ENCODE assay signal across 2 cellular contexts in genomic region chr4:170051402-170051801, GRCh38.
TF ChIP-seq lines count a peak whose summit lies in the region.

No MANE protein-coding gene starts in this region.

TF ChIP-seq in HepG2, 621 proteins besides CTCF, POLR2A, EP300 and RAD21 (continues in another document):
- no peak for TF ChIP-seq ZMYM4 (CRISPR knock-in tag; IDR thresholded peaks at IDR 0.05)
- TF ChIP-seq CBX2 (IDR thresholded peaks at IDR 0.05; ENCODE audit: low read depth, low read length): no peak
- TF ChIP-seq CBX2 (CRISPR knock-in tag; IDR thresholded peaks at IDR 0.05; ENCODE audit: low read depth): no peak
- no peak for TF ChIP-seq SPEN (CRISPR knock-in tag; IDR thresholded peaks at IDR 0.05; ENCODE audit: low read depth)
- TF ChIP-seq E2F5 (CRISPR knock-in tag; conservative IDR thresholded peaks at IDR 0.05): no peak
- TF ChIP-seq PBX3 (CRISPR knock-in tag; IDR thresholded peaks at IDR 0.05; ENCODE audit: borderline replicate concordance): no peak
- no peak for TF ChIP-seq ARNTL (CRISPR knock-in tag; IDR thresholded peaks at IDR 0.05)
- no peak for TF ChIP-seq REST (IDR thresholded peaks at IDR 0.05; ENCODE audit: borderline replicate concordance in 1 of 2, low read depth in 1 of 2, low read length in 2 of 2)
- TF ChIP-seq SOX6 (IDR thresholded peaks at IDR 0.05): no peak
- no peak for TF ChIP-seq SOX6 (CRISPR knock-in tag; IDR thresholded peaks at IDR 0.05)
- no peak for TF ChIP-seq MYC (CRISPR knock-in tag; IDR thresholded peaks at IDR 0.05; ENCODE audit: borderline replicate concordance)
- no peak for TF ChIP-seq SNAPC2 (CRISPR knock-in tag; IDR thresholded peaks at IDR 0.05)
- no peak for TF ChIP-seq ZNF770 (CRISPR knock-in tag; IDR thresholded peaks at IDR 0.05)
- TF ChIP-seq HNF1A (IDR thresholded peaks at IDR 0.05; ENCODE audit: low read depth): no peak
- TF ChIP-seq HNF1A (CRISPR knock-in tag; IDR thresholded peaks at IDR 0.05; ENCODE audit: borderline replicate concordance): no peak
- no peak for TF ChIP-seq KDM5B (CRISPR knock-in tag; IDR thresholded peaks at IDR 0.05; ENCODE audit: borderline replicate concordance)

TF ChIP-seq in GM12878, 131 proteins besides CTCF, POLR2A, EP300 and RAD21:
- no peak for TF ChIP-seq RCOR1 (conservative IDR thresholded peaks at IDR 0.05; ENCODE audit: low read depth, low read length)
- TF ChIP-seq BCL11A (IDR thresholded peaks at IDR 0.05; ENCODE audit: low read depth, low read length): no peak
- no peak for TF ChIP-seq TAF1 (IDR thresholded peaks at IDR 0.05; ENCODE audit: borderline replicate concordance, low read depth, low read length)
- TF ChIP-seq ASH2L (IDR thresholded peaks at IDR 0.05; ENCODE audit: borderline replicate concordance, low read depth): no peak
- no peak for TF ChIP-seq SPI1 (IDR thresholded peaks at IDR 0.05; ENCODE audit: borderline replicate concordance, insufficient read depth, low read depth, low read length)
- no peak for TF ChIP-seq SREBF2 (IDR thresholded peaks at IDR 0.05; ENCODE audit: low read length)
- TF ChIP-seq POLR2AphosphoS5 (IDR thresholded peaks at IDR 0.05; ENCODE audit: low read length): no peak
